ENCODE assay signal across 11 cellular contexts in genomic region chrX:2373615-2374014, GRCh38.
"Had no signal": no experiment of that assay in that cellular context is flagged by ENCODE, and none has a peak within 500 bp of the region (broad histone marks: within the 10 kb centered on the region; RNA-seq: fewer than 3 reads in every experiment).

No MANE protein-coding gene starts in this region.

- H3K4me3 ChIP-seq: colonic mucosa, esophagus muscularis mucosa, thoracic aorta had no signal

- H3K4me3 Mint-ChIP-seq: activated B cell treated with CpG ODN at 0.5 μM for 24 hours; activated CD4-positive, alpha-beta T cell treated with anti-CD3 and anti-CD28 coated beads, Interleukin-2, amount 10 ng/mL, durations not matched to agents 24 days and 14 days; nephron progenitor cell had no signal

- DNase-seq: activated B cell treated with CpG ODN at 0.5 μM for 24 hours; activated CD4-positive, alpha-beta T cell treated with anti-CD3 and anti-CD28 coated beads, Interleukin-2, amount 10 ng/mL, durations not matched to agents 24 days and 14 days; colonic mucosa; mesendoderm; nephron progenitor cell had no signal

- H3K27ac Mint-ChIP-seq: activated B cell treated with CpG ODN at 0.5 μM for 24 hours; activated T-helper 2 cell treated with anti-CD3 and anti-CD28 coated beads, Interferon-gamma antibody, Interleukin-2, Interleukin-4, amounts not matched to agents 10 μg/mL and 5 μg/mL and 100 μg/mL, durations not matched to agents 14 hours and 24 hours and 36 hours; nephron progenitor cell had no signal

- H3K27ac ChIP-seq: colonic mucosa, esophagus muscularis mucosa, thoracic aorta had no signal

- H3K27me3 ChIP-seq: colonic mucosa, esophagus muscularis mucosa had no signal

- ATAC-seq: activated naive CD4-positive, alpha-beta T cell treated with anti-CD3 and anti-CD28 coated beads, Interleukin-2, amount 50 U/mL, for 72 hours; sciatic nerve had no signal

- H3K9me3 ChIP-seq: colonic mucosa, esophagus muscularis mucosa, thoracic aorta had no signal

- H3K9me3 Mint-ChIP-seq: activated B cell treated with CpG ODN at 0.5 μM for 24 hours; activated T-helper 2 cell treated with anti-CD3 and anti-CD28 coated beads, Interferon-gamma antibody, Interleukin-2, Interleukin-4, amounts not matched to agents 10 μg/mL and 5 μg/mL and 100 μg/mL, durations not matched to agents 14 hours and 24 hours and 36 hours had no signal

- FAIRE-seq: TTC549 had no signal

- H3K4me1 ChIP-seq: colonic mucosa, esophagus muscularis mucosa had no signal

- H3K36me3 ChIP-seq: colonic mucosa had no signal

- H3K27me3 Mint-ChIP-seq: activated B cell treated with CpG ODN at 0.5 μM for 24 hours; activated CD4-positive, alpha-beta T cell treated with anti-CD3 and anti-CD28 coated beads, Interleukin-2, amount 10 ng/mL, durations not matched to agents 24 days and 14 days had no signal
